ENCODE assay signal across 9 cellular contexts in the genomic region with DNA sequence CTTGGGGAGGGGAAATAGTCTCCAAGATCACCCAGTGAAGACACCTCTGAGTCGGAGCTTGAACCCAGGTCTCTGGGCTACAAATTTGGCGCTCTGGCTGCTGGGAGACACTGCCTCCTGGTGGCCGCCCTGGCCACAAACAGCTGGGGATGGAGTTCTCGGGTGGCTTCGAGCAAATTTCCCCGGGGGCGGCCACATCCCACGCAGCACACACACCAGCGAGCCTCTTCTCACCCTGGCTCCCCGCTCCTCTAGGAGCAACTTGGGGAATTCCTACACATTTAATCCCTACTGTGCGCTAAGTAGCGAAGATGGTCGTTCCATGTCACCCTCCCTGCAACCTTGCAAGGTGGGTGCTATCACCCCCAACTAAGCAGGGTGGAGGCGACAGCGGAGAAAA.
A peak's percentile ranks its signal among the peaks of the same experiment; 100 is the strongest.
DNase-seq lines count a peak whose midpoint lies in the region; ATAC-seq, FAIRE-seq and TF ChIP-seq lines count a peak whose summit lies in the region.
"Had no signal": no experiment of that assay in that cellular context is flagged by ENCODE, and none has a peak within 500 bp of the region (broad histone marks: within the 10 kb centered on the region; RNA-seq: fewer than 3 reads in every experiment).

No MANE protein-coding gene starts in this region.

- no peaks in the 10 kb centered on the region for H3K36me3 ChIP-seq in HepG2 (replicated peaks in 1 of 2; ENCODE audit: control insufficient read depth in 1 of 2, insufficient read depth in 2 of 2, low read length in 2 of 2)
- no peaks in the 10 kb centered on the region for H3K36me3 ChIP-seq in effector memory CD4-positive, alpha-beta T cell (ENCODE audit: control insufficient read depth, insufficient read depth, low read length)

- no peaks in the 10 kb centered on the region for H3K79me2 ChIP-seq in HepG2 (ENCODE audit: insufficient read depth, low read length)

- BruUV-seq in HepG2 (replicated peaks; lab: Mats Ljungman, UMichigan), result no TSS peak

- H2AFZ ChIP-seq in HepG2 (ENCODE audit: low read length), result no peak overlapping the region

- no peak overlapping the region for H3K9ac ChIP-seq in HepG2 (ENCODE audit: insufficient read depth, low read depth, low read length)

- TF ChIP-seq POLR2A in HepG2 (IDR thresholded peaks at IDR 0.05; ENCODE audit: insufficient read depth in 1 of 2, low read depth in 2 of 2, low read length in 2 of 2), result no peak

- H3K4me1 Mint-ChIP-seq in HFFc6 (ENCODE audit: low read depth), result peaks cover 31% of the 10 kb centered on the region

- H3K9me3 ChIP-seq in HepG2 (ENCODE audit: low read length), result no peaks in the 10 kb centered on the region
- no peaks in the 10 kb centered on the region for H3K9me3 ChIP-seq in effector memory CD4-positive, alpha-beta T cell (ENCODE audit: control insufficient read depth, low read length)

- H4K20me1 ChIP-seq in HepG2 (ENCODE audit: insufficient read depth, low read length), result no peaks in the 10 kb centered on the region

- DNase-seq in AG04449 (ENCODE audit: low read depth, low spot score) (no peak), HFFc6 (no peak), HepG2 (ENCODE audit: low spot score) (no peak), coronary artery (ENCODE audit: low spot score) (no peak), GOT3 (lab: John Stamatoyannopoulos, UW) (no peak)
- peak; percentile 45 to 58 for DNase-seq in activated T-cell treated with anti-CD3 and anti-CD28 coated beads, Interleukin-2, amount 50 U/mL, for 48 hours
- DNase-seq in effector memory CD4-positive, alpha-beta T cell, result no peak

- no peak overlapping the region for H3K27ac Mint-ChIP-seq in HFFc6

- H3K4me3 ChIP-seq in AG04449 (ENCODE audit: low read depth, low read length), result no peak overlapping the region
- no peak overlapping the region for H3K4me3 ChIP-seq in HepG2 (replicated peaks in 1 of 3; ENCODE audit: insufficient read depth in 1 of 3, low read depth in 2 of 3, low read length in 3 of 3)
- H3K4me3 ChIP-seq in coronary artery, result no peak overlapping the region
- no peak overlapping the region for H3K4me3 ChIP-seq in effector memory CD4-positive, alpha-beta T cell (ENCODE audit: insufficient read depth, low read depth, low read length, poor library complexity, severe bottlenecking)

- ATAC-seq in HepG2 (no peak), GM21619 (IDR thresholded peaks at IDR 0.05; ENCODE audit: unreplicated experiment) (no peak)

- no peaks in the 10 kb centered on the region for H3K9me3 Mint-ChIP-seq in HFFc6

- H3K4me1 ChIP-seq in HepG2 (ENCODE audit: insufficient read depth, low read length), result peaks cover 43% of the 10 kb centered on the region
- H3K4me1 ChIP-seq in effector memory CD4-positive, alpha-beta T cell (ENCODE audit: control insufficient read depth, insufficient read depth, low read length, poor library complexity, severe bottlenecking), result peaks cover 8% of the 10 kb centered on the region

- CTCF ChIA-PET in AG04449 (lab: Yijun Ruan, JAX), result interaction anchor here (0.7 to 19.7 kb wide), 24 partner anchors 8 to 975 kb away, joined by 3 to 497 read pairs (median 7); partner anchors contain the start of gene WDR25
- CTCF ChIA-PET in HepG2 (lab: Yijun Ruan, JAX; ENCODE audit: low intra/inter-chr PET ratio, low total read pairs), result interaction anchor here (2.6 kb wide), 1 partner anchor 236 kb away, joined by 9 read pairs; no protein-coding TSS in a partner anchor

- intact Hi-C loops in HepG2 (cut with micrococcal nuclease; ENCODE audit: unreplicated experiment), result no loop called here

- TF ChIP-seq RAD21 in HepG2 (CRISPR knock-in tag; IDR thresholded peaks at IDR 0.05), result no peak

- in situ Hi-C loops in HepG2 (cut with HindIII; ENCODE audit: extremely low pct_ligation_motif_present, low pct_unique_long_range_greater_than_20kb), result loop anchor here (5.0 kb wide), 1 partner anchor 266 kb away; no protein-coding TSS in a partner anchor

- POLR2A ChIA-PET in AG04449 (lab: Yijun Ruan, JAX), result no interaction called here
- POLR2A ChIA-PET in HepG2 (lab: Yijun Ruan, JAX), result no interaction called here

- TF ChIP-seq EP300 in HepG2 (IDR thresholded peaks at IDR 0.05; ENCODE audit: low read depth in 2 of 2, low read length in 2 of 2) (no peak), HepG2 (CRISPR knock-in tag; IDR thresholded peaks at IDR 0.05; ENCODE audit: borderline replicate concordance) (no peak)

- TF ChIP-seq CTCF in AG04449 (IDR thresholded peaks at IDR 0.05; ENCODE audit: insufficient read depth, low read length, missing control alignments), result peak; percentile 45
- peak; percentile 79 for TF ChIP-seq CTCF in HFFc6 (IDR thresholded peaks at IDR 0.05)
- TF ChIP-seq CTCF in HepG2 (CRISPR knock-in tag; IDR thresholded peaks at IDR 0.05), result peak; percentile 57
- TF ChIP-seq CTCF in coronary artery (IDR thresholded peaks at IDR 0.05), result no peak

- H3K4me3 Mint-ChIP-seq in HFFc6, result no peak overlapping the region

- H3K4me2 ChIP-seq in HepG2 (ENCODE audit: low read depth, low read length), result no peak overlapping the region

- no peak for FAIRE-seq in HepG2 (lab: Jason Lieb, UNC)
- FAIRE-seq: HTR-8/SVneo had no signal

- H3K36me3 Mint-ChIP-seq in HFFc6 (ENCODE audit: low read depth), result no peaks in the 10 kb centered on the region

- no peak overlapping the region for H3K27ac ChIP-seq in HepG2 (ENCODE audit: extremely low read length, insufficient read depth, low read length)
- H3K27ac ChIP-seq in coronary artery, result no peak overlapping the region
- H3K27ac ChIP-seq in effector memory CD4-positive, alpha-beta T cell (ENCODE audit: insufficient read depth, low read length, poor library complexity, severe bottlenecking), result no peak overlapping the region

- peaks cover 13% of the 10 kb centered on the region for H3K27me3 Mint-ChIP-seq in HFFc6 (ENCODE audit: insufficient read depth)

- 73% methylated on average over 8 of the region's 15 CpGs for WGBS in HepG2 (ENCODE audit: low lambda C conversion rate)

- peaks cover 0 to 47% of the 10 kb centered on the region in 2 experiments; a peak in 4 of 5 replicates for H3K27me3 ChIP-seq in HepG2 (ENCODE audit: control insufficient read depth in 1 of 2, insufficient read depth in 2 of 2, low read length in 2 of 2)
- H3K27me3 ChIP-seq in effector memory CD4-positive, alpha-beta T cell (replicated peaks; ENCODE audit: control insufficient read depth, insufficient read depth, low read length, poor library complexity, severe bottlenecking), result peaks cover 8% of the 10 kb centered on the region

TF ChIP-seq in HepG2, 621 proteins besides CTCF, POLR2A, EP300 and RAD21:
- no peak for TF ChIP-seq ZNF589 (CRISPR knock-in tag; conservative IDR thresholded peaks at IDR 0.05)
- no peak for TF ChIP-seq SIX4 (CRISPR knock-in tag; IDR thresholded peaks at IDR 0.05)
- 0 out of 2 replicates have a peak, but pooled peaks have one; percentile 23 for TF ChIP-seq ZBTB7B (CRISPR knock-in tag; IDR thresholded peaks at IDR 0.05)
- peak; percentile 49 for TF ChIP-seq STAG1 (CRISPR knock-in tag; IDR thresholded peaks at IDR 0.05)
- TF ChIP-seq TFAP4 (IDR thresholded peaks at IDR 0.05; ENCODE audit: borderline replicate concordance, low read depth), result peak; percentile 14; the same call in 1 of the 2 replicates
- TF ChIP-seq ZNF292 (CRISPR knock-in tag; IDR thresholded peaks at IDR 0.05; ENCODE audit: borderline replicate concordance, low read depth), result no peak
- TF ChIP-seq, protein P1, sequence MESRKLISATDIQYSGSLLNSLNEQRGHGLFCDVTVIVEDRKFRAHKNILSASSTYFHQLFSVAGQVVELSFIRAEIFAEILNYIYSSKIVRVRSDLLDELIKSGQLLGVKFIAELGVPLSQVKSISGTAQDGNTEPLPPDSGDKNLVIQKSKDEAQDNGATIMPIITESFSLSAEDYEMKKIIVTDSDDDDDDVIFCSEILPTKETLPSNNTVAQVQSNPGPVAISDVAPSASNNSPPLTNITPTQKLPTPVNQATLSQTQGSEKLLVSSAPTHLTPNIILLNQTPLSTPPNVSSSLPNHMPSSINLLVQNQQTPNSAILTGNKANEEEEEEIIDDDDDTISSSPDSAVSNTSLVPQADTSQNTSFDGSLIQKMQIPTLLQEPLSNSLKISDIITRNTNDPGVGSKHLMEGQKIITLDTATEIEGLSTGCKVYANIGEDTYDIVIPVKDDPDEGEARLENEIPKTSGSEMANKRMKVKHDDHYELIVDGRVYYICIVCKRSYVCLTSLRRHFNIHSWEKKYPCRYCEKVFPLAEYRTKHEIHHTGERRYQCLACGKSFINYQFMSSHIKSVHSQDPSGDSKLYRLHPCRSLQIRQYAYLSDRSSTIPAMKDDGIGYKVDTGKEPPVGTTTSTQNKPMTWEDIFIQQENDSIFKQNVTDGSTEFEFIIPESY (CRISPR knock-in tag; IDR thresholded peaks at IDR 0.05), result peak; percentile 61; the same call in 1 of the 2 replicates
- TF ChIP-seq, protein P2, sequence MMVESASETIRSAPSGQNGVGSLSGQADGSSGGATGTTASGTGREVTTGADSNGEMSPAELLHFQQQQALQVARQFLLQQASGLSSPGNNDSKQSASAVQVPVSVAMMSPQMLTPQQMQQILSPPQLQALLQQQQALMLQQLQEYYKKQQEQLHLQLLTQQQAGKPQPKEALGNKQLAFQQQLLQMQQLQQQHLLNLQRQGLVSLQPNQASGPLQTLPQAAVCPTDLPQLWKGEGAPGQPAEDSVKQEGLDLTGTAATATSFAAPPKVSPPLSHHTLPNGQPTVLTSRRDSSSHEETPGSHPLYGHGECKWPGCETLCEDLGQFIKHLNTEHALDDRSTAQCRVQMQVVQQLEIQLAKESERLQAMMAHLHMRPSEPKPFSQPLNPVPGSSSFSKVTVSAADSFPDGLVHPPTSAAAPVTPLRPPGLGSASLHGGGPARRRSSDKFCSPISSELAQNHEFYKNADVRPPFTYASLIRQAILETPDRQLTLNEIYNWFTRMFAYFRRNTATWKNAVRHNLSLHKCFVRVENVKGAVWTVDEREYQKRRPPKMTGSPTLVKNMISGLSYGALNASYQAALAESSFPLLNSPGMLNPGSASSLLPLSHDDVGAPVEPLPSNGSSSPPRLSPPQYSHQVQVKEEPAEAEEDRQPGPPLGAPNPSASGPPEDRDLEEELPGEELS (CRISPR knock-in tag; IDR thresholded peaks at IDR 0.05), result no peak
- TF ChIP-seq ZKSCAN1 (IDR thresholded peaks at IDR 0.05; ENCODE audit: low read length), result peak; percentile 56; the same call in 1 of the 2 replicates
- no peak for TF ChIP-seq SMARCC2 (IDR thresholded peaks at IDR 0.05)
TF ChIP-seq in HepG2: peak in this region for 5.

Comparison
In these comparisons a context has a peak if more than half of its experiments do, and no peak if none do; other contexts are left out.
1. DNase-seq: peak in activated T-cell treated with anti-CD3 and anti-CD28 coated beads, Interleukin-2, amount 50 U/mL, for 48 hours (2 of 2); none in AG04449 (single experiment), HFFc6 (single experiment), HepG2 (single experiment), coronary artery (single experiment), GOT3 (single experiment) and effector memory CD4-positive, alpha-beta T cell (0 of 3).